Comparison of ENCODE assay signal across 8 cellular contexts in the genomic region with DNA sequence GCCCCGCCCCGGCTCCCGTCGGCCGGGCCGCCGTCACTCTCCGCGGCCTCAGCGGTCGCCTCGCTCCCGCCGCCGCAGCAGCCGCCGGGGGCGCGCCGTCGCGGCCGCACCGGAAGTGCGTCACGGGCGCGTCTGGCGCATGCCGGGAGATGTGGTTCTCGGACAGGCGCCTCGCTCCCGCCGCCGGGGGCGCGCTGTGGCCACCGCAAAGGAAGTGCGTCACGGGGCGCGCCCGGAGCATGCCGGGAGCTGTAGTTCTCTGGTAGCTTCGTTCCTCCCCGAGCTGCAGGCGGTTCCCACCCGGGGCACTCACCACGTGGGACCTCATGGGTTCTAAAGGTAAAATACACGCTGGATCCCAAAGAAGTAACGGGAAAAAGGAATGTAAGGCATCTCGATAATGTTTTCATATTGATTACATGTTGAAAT. TPM values are rescaled to one million over a fixed set of nuclear protein-coding genes. Genes with fewer than 3 reads are reported as not detected.
A peak's percentile ranks its signal among the peaks of the same experiment; 100 is the strongest.
DNase-seq lines count a peak whose midpoint lies in the region; ATAC-seq and TF ChIP-seq lines count a peak whose summit lies in the region.

A gene with protein sequence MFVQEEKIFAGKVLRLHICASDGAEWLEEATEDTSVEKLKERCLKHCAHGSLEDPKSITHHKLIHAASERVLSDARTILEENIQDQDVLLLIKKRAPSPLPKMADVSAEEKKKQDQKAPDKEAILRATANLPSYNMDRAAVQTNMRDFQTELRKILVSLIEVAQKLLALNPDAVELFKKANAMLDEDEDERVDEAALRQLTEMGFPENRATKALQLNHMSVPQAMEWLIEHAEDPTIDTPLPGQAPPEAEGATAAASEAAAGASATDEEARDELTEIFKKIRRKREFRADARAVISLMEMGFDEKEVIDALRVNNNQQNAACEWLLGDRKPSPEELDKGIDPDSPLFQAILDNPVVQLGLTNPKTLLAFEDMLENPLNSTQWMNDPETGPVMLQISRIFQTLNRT (minus strand): TSS at position 97 of the 429 bp plus-strand sequence. CDS start 211 bp downstream, outside the sequence.

- H3K27me3 ChIP-seq in upper lobe of left lung, result no peaks in the 10 kb centered on the region

- DNase-seq in NCI-H146 treated with DMSO at 0.1 percent for 48 hours (lab: John Stamatoyannopoulos, UW; ENCODE audit: unreplicated experiment) (peak; percentile 39), amniotic epithelial cell (ENCODE audit: low read depth) (peak; percentile 91), left cardiac atrium (peak; percentile 98), posterior vena cava (ENCODE audit: low spot score) (peak; percentile 99), upper lobe of left lung (peak; percentile 97 to 100)

- peaks cover 20 to 31% (median 21%) of the 10 kb centered on the region in 4 donors for H3K4me1 ChIP-seq in upper lobe of left lung

- 1% methylated on average over 22 to 43 of the region's 53 CpGs for WGBS in upper lobe of left lung, 2 donors

- intact Hi-C loops in T-helper 1 cell treated with Interleukin-12 subunit alpha and Interleukin-12 subunit beta and Interleukin-4 antibody, amounts not matched to agents 30 ng/mL and 1 ng/mL, for 36 hours (cut with micrococcal nuclease), result loop anchor here (10.0 kb wide), 3 partner anchors 284 to 1796 kb away; partner anchors contain the start of genes QSOX2, RNU6ATAC and SNAPC4
- intact Hi-C loops in left cardiac atrium (cut with DNase I) (no loop called here), posterior vena cava (cut with DNase I) (loop anchor here in 1 of 2 donors (2.0 kb wide), 1 partner anchor 154 kb away; no protein-coding TSS in a partner anchor)

- TF ChIP-seq CTCF in GM12875 (IDR thresholded peaks at IDR 0.05; ENCODE audit: borderline replicate concordance, insufficient read depth, low read depth, low read length) (peak; percentile 38; the same call in 1 of the 2 replicates), upper lobe of left lung (IDR thresholded peaks at IDR 0.05) (peak; percentile 44 to 93 (median 83))

- TF ChIP-seq POLR2A in upper lobe of left lung (IDR thresholded peaks at IDR 0.05), result peak in 1 of 4 donors; percentile 43

- H3K36me3 ChIP-seq in upper lobe of left lung, result no peaks in the 10 kb centered on the region

- ATAC-seq in HG02884 (IDR thresholded peaks at IDR 0.05; ENCODE audit: unreplicated experiment) (peak; percentile 85), left cardiac atrium (peak; percentile 92 to 94), upper lobe of left lung (ENCODE audit: low FRiP score in 2 of 2) (peak; percentile 91 to 97)

- H3K4me3 ChIP-seq in GM12875 (ENCODE audit: low read depth, low read length) (peak within 1 kb of the TSS; percentile 89), upper lobe of left lung (peak within 1 kb of the TSS; percentile 80 to 99 (median 90))

- H3K27ac ChIP-seq in upper lobe of left lung, result peak within 1 kb of the TSS; percentile 86 to 93 (median 90)

- TF ChIP-seq EP300 in upper lobe of left lung (IDR thresholded peaks at IDR 0.05), result no peak

- H3K9me3 ChIP-seq in upper lobe of left lung, result no peaks in the 10 kb centered on the region

RNA-seq across cellular contexts. Expression of the gene that starts here (rescaled TPM):
- total RNA-seq in T-helper 1 cell treated with Interleukin-12 subunit alpha and Interleukin-12 subunit beta and Interleukin-4 antibody, amounts not matched to agents 30 ng/mL and 1 ng/mL, for 36 hours, result 33.4 and 35.9 TPM in 2 replicates
- total RNA-seq in left cardiac atrium, result 10 to 100 TPM; 64.9 to 65.7 TPM
- total RNA-seq in posterior vena cava, result 10 to 100 TPM; 32.7 to 34.1 TPM
- 10 to 100 TPM; 38.0 to 72.3 (median 49.3) TPM for total RNA-seq in upper lobe of left lung

Comparison
In these comparisons a context has a peak if more than half of its experiments do, and no peak if none do; other contexts are left out.
1. Peak in every context shown above with its lines: DNase-seq, ATAC-seq, H3K4me3 ChIP-seq and H3K27ac ChIP-seq.
2. DNase-seq: peak in every context shown above with its lines; median percentile 99 in posterior vena cava; 98 in upper lobe of left lung; 98 in left cardiac atrium; 91 in amniotic epithelial cell; 39 in NCI-H146 treated with DMSO at 0.1 percent for 48 hours.